ENCODE assay signal across 10 cellular contexts in genomic region chr16:745739-746138, GRCh38. TPM values are rescaled to one million over a fixed set of nuclear protein-coding genes. Genes with fewer than 3 reads are reported as not detected.
DNase-seq lines count a peak whose midpoint lies in the region; ATAC-seq and TF ChIP-seq lines count a peak whose summit lies in the region.
"Had no signal": no experiment of that assay in that cellular context is flagged by ENCODE, and none has a peak within 500 bp of the region (broad histone marks: within the 10 kb centered on the region; RNA-seq: fewer than 3 reads in every experiment).

No MANE protein-coding gene starts in this region.

- WGBS in heart right ventricle, 2 donors = 2 to 6% methylated on average over 14 of the region's 14 CpGs
- 0 to 3% methylated on average over 2 to 11 of the region's 14 CpGs for WGBS in upper lobe of left lung, 2 donors

- no peak for DNase-seq in heart right ventricle
- no peak for DNase-seq in right atrium auricular region (ENCODE audit: low spot score)
- DNase-seq in NT2/D1 (ENCODE audit: low read depth, low spot score) = peak; percentile 57
- no peak for DNase-seq in foreskin fibroblast
- peak; percentile 45 to 85 for DNase-seq in upper lobe of left lung
- DNase-seq in activated T-cell treated with anti-CD3 and anti-CD28 coated beads for 4 hours = no peak
- DNase-seq: activated T-cell treated with anti-CD3 and anti-CD28 coated beads, Interleukin-2, amount 50 U/mL, for 24 hours had no signal

- H3K27me3 ChIP-seq in heart right ventricle (peaks cover 0 to 18% (median 4%) of the 10 kb centered on the region in 7 donors), right atrium auricular region (no peaks in the 10 kb centered on the region), NT2/D1 (ENCODE audit: insufficient read depth, insufficient read length) (no peaks in the 10 kb centered on the region), upper lobe of left lung (no peaks in the 10 kb centered on the region)

- no peaks in the 10 kb centered on the region for H3K9me3 ChIP-seq in heart right ventricle
- no peaks in the 10 kb centered on the region for H3K9me3 ChIP-seq in right atrium auricular region
- no peaks in the 10 kb centered on the region for H3K9me3 ChIP-seq in NT2/D1 (ENCODE audit: insufficient read depth, low read length)
- no peaks in the 10 kb centered on the region for H3K9me3 ChIP-seq in upper lobe of left lung

- no peaks in the 10 kb centered on the region for H3K36me3 ChIP-seq in heart right ventricle
- no peaks in the 10 kb centered on the region for H3K36me3 ChIP-seq in right atrium auricular region
- no peaks in the 10 kb centered on the region for H3K36me3 ChIP-seq in NT2/D1 (ENCODE audit: insufficient read depth, insufficient read length, low read length)
- no peaks in the 10 kb centered on the region for H3K36me3 ChIP-seq in upper lobe of left lung

- H3K9ac ChIP-seq in NT2/D1 (ENCODE audit: insufficient read length, low read depth) = no peak overlapping the region

- intact Hi-C loops in heart right ventricle (cut with DNase I) = no loop called here

- TF ChIP-seq POLR2A in upper lobe of left lung (IDR thresholded peaks at IDR 0.05) = no peak

- ATAC-seq in heart right ventricle (no peak), upper lobe of left lung (ENCODE audit: low FRiP score in 2 of 2) (no peak), GM21825 (IDR thresholded peaks at IDR 0.05; ENCODE audit: unreplicated experiment) (no peak), GM21515 (IDR thresholded peaks at IDR 0.05; ENCODE audit: unreplicated experiment) (no peak)

- H3K27ac ChIP-seq in heart right ventricle (no peak overlapping the region), right atrium auricular region (no peak overlapping the region), upper lobe of left lung (no peak overlapping the region)

- TF ChIP-seq CTCF in heart right ventricle (IDR thresholded peaks at IDR 0.05) (peak in 5 of 9 donors; percentile 9 to 28 (median 16)), right atrium auricular region (IDR thresholded peaks at IDR 0.05) (no peak), foreskin fibroblast (IDR thresholded peaks at IDR 0.05; ENCODE audit: low read depth, low read length) (peak; percentile 13), upper lobe of left lung (IDR thresholded peaks at IDR 0.05) (peak in 3 of 6 experiments; percentile 20 to 35 (median 23))

- H3K4me1 ChIP-seq in heart right ventricle = peaks cover 0 to 5% (median 5%) of the 10 kb centered on the region in 9 donors
- peaks cover 0 to 5% of the 10 kb centered on the region in 2 donors for H3K4me1 ChIP-seq in right atrium auricular region
- H3K4me1 ChIP-seq in NT2/D1 (ENCODE audit: insufficient read depth, insufficient read length) = peaks cover 4% of the 10 kb centered on the region
- peaks cover 3 to 6% (median 4%) of the 10 kb centered on the region in 4 donors for H3K4me1 ChIP-seq in upper lobe of left lung

- H3K4me3 ChIP-seq in heart right ventricle = no peak overlapping the region
- no peak overlapping the region for H3K4me3 ChIP-seq in right atrium auricular region
- no peak overlapping the region for H3K4me3 ChIP-seq in NT2/D1 (ENCODE audit: insufficient read length, low read depth)
- no peak overlapping the region for H3K4me3 ChIP-seq in foreskin fibroblast (ENCODE audit: low read depth in 1 of 2, low read length in 2 of 2)
- H3K4me3 ChIP-seq in upper lobe of left lung = no peak overlapping the region

- TF ChIP-seq EP300 in upper lobe of left lung (IDR thresholded peaks at IDR 0.05) = no peak

RNA-seq across cellular contexts. Expression of gene CIAO3, which starts 4.9 kb away (rescaled TPM):
- total RNA-seq in heart right ventricle (10 to 100 TPM; 18.7 to 33.0 (median 24.1) TPM), right atrium auricular region (10 to 100 TPM; 23.3 to 25.5 TPM), upper lobe of left lung (10 to 100 TPM; 27.8 to 96.4 (median 33.1) TPM)
- 10 to 100 TPM; 29.1 to 62.9 TPM for polyA plus RNA-seq in heart right ventricle

RNA-seq across cellular contexts. Expression of gene MSLN, which starts 14.8 kb away (rescaled TPM):
- 1 to 10 TPM in 1 of 10 donors, under 1 TPM in 2, not detected in 7; 0.17 to 4.0 (median 0.38) TPM for total RNA-seq in heart right ventricle
- polyA plus RNA-seq in heart right ventricle = under 1 TPM in 1 of 2 donors, not detected in 1; 0.09 TPM
- 10 to 100 TPM; 44.8 to 94.6 TPM for total RNA-seq in right atrium auricular region
- 100 to 1,000 TPM in 4 of 6 donors, 10 to 100 TPM in 2; 47.8 to 275 (median 121) TPM for total RNA-seq in upper lobe of left lung
- total RNA-seq: endothelial cell of umbilical vein had no signal
- polyA plus RNA-seq: endothelial cell of umbilical vein had no signal

RNA-seq across cellular contexts. Expression of gene HAGHL, which starts 18.8 kb away (rescaled TPM):
- 10 to 100 TPM in 7 of 10 donors, 1 to 10 TPM in 3; 5.1 to 23.3 (median 10.6) TPM for total RNA-seq in heart right ventricle
- polyA plus RNA-seq in heart right ventricle = 10 to 100 TPM; 17.9 to 80.0 TPM
- total RNA-seq in right atrium auricular region = 1 to 10 TPM; 9.6 to 9.7 TPM
- 10 to 100 TPM in 5 of 6 donors, 1 to 10 TPM in 1; 4.0 to 43.0 (median 13.5) TPM for total RNA-seq in upper lobe of left lung

RNA-seq across cellular contexts. Expression of gene CCDC78, which starts 19.5 kb away (rescaled TPM):
- total RNA-seq in heart right ventricle (1 to 10 TPM in 1 of 10 donors, under 1 TPM in 8, not detected in 1; 0.21 to 1.0 (median 0.30) TPM), right atrium auricular region (under 1 TPM; 0.43 to 0.56 TPM), upper lobe of left lung (10 to 100 TPM in 5 of 6 donors, 1 to 10 TPM in 1; 3.5 to 69.1 (median 23.3) TPM)
- 1 to 10 TPM in 1 of 2 donors, under 1 TPM in 1; 0.77 to 1.7 TPM for polyA plus RNA-seq in heart right ventricle

RNA-seq across cellular contexts. Expression of gene ANTKMT, which starts 24.8 kb away (rescaled TPM):
- 10 to 100 TPM; 23.3 to 40.3 (median 31.0) TPM for total RNA-seq in heart right ventricle
- polyA plus RNA-seq in heart right ventricle = 10 to 100 TPM; 37.3 to 91.1 TPM
- 10 to 100 TPM; 36.5 to 37.5 TPM for total RNA-seq in right atrium auricular region
- 10 to 100 TPM; 38.7 to 69.7 (median 55.7) TPM for total RNA-seq in upper lobe of left lung

Comparison
In these comparisons a context has a peak if more than half of its experiments do, and no peak if none do; other contexts are left out.
1. CTCF ChIP-seq: peak in heart right ventricle (5 of 9) and foreskin fibroblast (single experiment); none in right atrium auricular region (0 of 2).
2. RNA of gene MSLN, which starts 14.8 kb away (total RNA-seq): 47.8 to 275 TPM in upper lobe of left lung and 44.8 to 94.6 TPM in right atrium auricular region; 0.17 to 4.0 TPM in heart right ventricle; every median in the first group is over 4 times any median in the second.
3. DNase-seq: peak in NT2/D1 (single experiment) and upper lobe of left lung (2 of 2); none in heart right ventricle (0 of 2), right atrium auricular region (single experiment), foreskin fibroblast (0 of 2) and activated T-cell treated with anti-CD3 and anti-CD28 coated beads for 4 hours (single experiment).